In genomic region chr5:148805323-148806290, GRCh38 we compare ENCODE assay signal across 8 cellular contexts. TPM values are rescaled to one million over a fixed set of nuclear protein-coding genes. Genes with fewer than 3 reads are reported as not detected.
DNase-seq lines count a peak whose midpoint lies in the region; ATAC-seq, FAIRE-seq and TF ChIP-seq lines count a peak whose summit lies in the region.

No MANE protein-coding gene starts in this region.

- DNase-seq in stimulated activated CD4-positive, alpha-beta T cell treated with anti-CD3 and anti-CD28 coated beads, Interleukin-4, amount 100 ng/mL, for 24 hours: peak; percentile 41
- DNase-seq in stimulated activated CD4-positive, alpha-beta T cell treated with anti-CD3 and anti-CD28 coated beads, Interleukin-12 subunit alpha, Interleukin-12 subunit beta, amount 100 ng/mL, for 4 hours: no peak
- DNase-seq in RCC 7860 (ENCODE audit: low spot score): peak; percentile 84
- peak; percentile 75 for DNase-seq in left ventricle myocardium superior
- DNase-seq in stimulated activated naive CD4-positive, alpha-beta T cell (lab: John Stamatoyannopoulos, UW): no peak
- DNase-seq in progenitor cell of endocrine pancreas (ENCODE audit: low spot score, unreplicated experiment): no peak

- H3K27ac Mint-ChIP-seq in progenitor cell of endocrine pancreas: no peak overlapping the region

- FAIRE-seq in RCC 7860 (lab: Jason Lieb, UNC): peak; percentile 90

- H3K4me3 Mint-ChIP-seq in progenitor cell of endocrine pancreas (ENCODE audit: low read depth): no peak overlapping the region

- H3K36me3 Mint-ChIP-seq in progenitor cell of endocrine pancreas (ENCODE audit: insufficient read depth): no peaks in the 10 kb centered on the region

- ATAC-seq in HG03025 (IDR thresholded peaks at IDR 0.05; ENCODE audit: low FRiP score, unreplicated experiment) (peak; percentile 29), left ventricle myocardium superior (peak; percentile 97), HG02938 (IDR thresholded peaks at IDR 0.05; ENCODE audit: unreplicated experiment) (no peak)

- intact Hi-C loops in left ventricle myocardium superior (cut with micrococcal nuclease): loop anchor here (10.0 kb wide), 1 partner anchor 61 kb away; no protein-coding TSS in a partner anchor

- no peaks in the 10 kb centered on the region for H3K9me3 Mint-ChIP-seq in progenitor cell of endocrine pancreas (ENCODE audit: low read depth)

- H3K4me1 Mint-ChIP-seq in progenitor cell of endocrine pancreas (ENCODE audit: low read depth): peaks cover 11% of the 10 kb centered on the region

- H3K27me3 Mint-ChIP-seq in progenitor cell of endocrine pancreas: peaks cover 13% of the 10 kb centered on the region

- TF ChIP-seq CTCF in progenitor cell of endocrine pancreas (IDR thresholded peaks at IDR 0.05; ENCODE audit: unreplicated experiment): no peak

RNA-seq across cellular contexts. Expression of gene ADRB2, which starts 20.8 kb away (rescaled TPM):
- 5.4 TPM for total RNA-seq in left ventricle myocardium superior
- total RNA-seq in progenitor cell of endocrine pancreas: 0.12 and 0.22 TPM in 2 replicates

Comparison
In these comparisons a context has a peak if more than half of its experiments do, and no peak if none do; other contexts are left out.
1. DNase-seq: peak in stimulated activated CD4-positive, alpha-beta T cell treated with anti-CD3 and anti-CD28 coated beads, Interleukin-4, amount 100 ng/mL, for 24 hours (single experiment), RCC 7860 (single experiment) and left ventricle myocardium superior (single experiment); none in stimulated activated CD4-positive, alpha-beta T cell treated with anti-CD3 and anti-CD28 coated beads, Interleukin-12 subunit alpha, Interleukin-12 subunit beta, amount 100 ng/mL, for 4 hours (single experiment), stimulated activated naive CD4-positive, alpha-beta T cell (0 of 6) and progenitor cell of endocrine pancreas (single experiment).